Comparison of ENCODE assay signal across 1 cellular context in genomic region chrX:71540801-71541545, GRCh38.
TF ChIP-seq lines count a peak whose summit lies in the region.

No MANE protein-coding gene starts in this region.

TF ChIP-seq in SK-N-SH, 30 proteins besides CTCF, POLR2A, EP300 and RAD21 (continued from another document):
- TF ChIP-seq, protein P1, sequence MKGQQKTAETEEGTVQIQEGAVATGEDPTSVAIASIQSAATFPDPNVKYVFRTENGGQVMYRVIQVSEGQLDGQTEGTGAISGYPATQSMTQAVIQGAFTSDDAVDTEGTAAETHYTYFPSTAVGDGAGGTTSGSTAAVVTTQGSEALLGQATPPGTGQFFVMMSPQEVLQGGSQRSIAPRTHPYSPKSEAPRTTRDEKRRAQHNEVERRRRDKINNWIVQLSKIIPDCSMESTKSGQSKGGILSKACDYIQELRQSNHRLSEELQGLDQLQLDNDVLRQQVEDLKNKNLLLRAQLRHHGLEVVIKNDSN (IDR thresholded peaks at IDR 0.05; ENCODE audit: borderline replicate concordance, low read depth) = no peak
- TF ChIP-seq MEF2A (IDR thresholded peaks at IDR 0.05; ENCODE audit: borderline replicate concordance, low read depth) = no peak
- TF ChIP-seq CHD2 (IDR thresholded peaks at IDR 0.05; ENCODE audit: low read length, partially characterized antibody) = no peak
- TF ChIP-seq YY1 (IDR thresholded peaks at IDR 0.05; ENCODE audit: low read depth) = no peak
- TF ChIP-seq JUND (IDR thresholded peaks at IDR 0.05) = no peak
- no peak for TF ChIP-seq PBX3 (IDR thresholded peaks at IDR 0.05)
- no peak for TF ChIP-seq TAF1 (IDR thresholded peaks at IDR 0.05; ENCODE audit: borderline replicate concordance, low read depth, low read length)
